ENCODE assay signal across 37 cellular contexts in the genomic region with DNA sequence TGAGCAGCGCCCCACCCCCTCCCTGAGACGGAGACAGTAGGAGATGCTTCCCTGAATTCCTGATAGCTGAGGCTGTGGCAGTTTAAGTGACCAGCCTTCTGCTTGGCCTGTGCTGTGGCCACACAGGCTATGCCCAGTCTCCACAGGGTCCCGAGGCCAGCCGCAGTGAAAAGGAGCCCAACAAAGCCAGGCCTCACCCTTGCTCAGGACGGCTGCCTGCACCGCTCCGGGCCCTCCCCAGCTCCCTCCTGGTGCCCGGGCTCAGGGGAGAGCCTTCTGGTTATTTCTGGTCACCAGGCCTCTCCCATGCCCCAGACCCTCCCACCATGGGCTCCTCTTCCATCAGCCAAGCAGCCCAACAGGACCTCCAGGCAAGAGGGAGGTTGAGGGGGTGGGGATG. TPM values are rescaled to one million over a fixed set of nuclear protein-coding genes. Genes with fewer than 3 reads are reported as not detected.
"Had no signal": no experiment of that assay in that cellular context is flagged by ENCODE, and none has a peak within 500 bp of the region (broad histone marks: within the 10 kb centered on the region; RNA-seq: fewer than 3 reads in every experiment).

No MANE protein-coding gene starts in this region.

- H3K4me3 ChIP-seq: adrenal gland, body of pancreas, esophagus muscularis mucosa, gastrocnemius medialis had no signal

- H3K4me3 Mint-ChIP-seq: activated CD4-positive, alpha-beta memory T cell treated with anti-CD3 and anti-CD28 coated beads for 36 hours; activated CD4-positive, alpha-beta T cell treated with anti-CD3 and anti-CD28 coated beads for 36 hours; activated CD4-positive, alpha-beta T cell treated with anti-CD3 and anti-CD28 coated beads, Interleukin-2, amount 10 ng/mL, durations not matched to agents 24 days and 14 days; activated CD8-positive, alpha-beta memory T cell treated with anti-CD3 and anti-CD28 coated beads, Interleukin-2, amount 10 ng/mL, durations not matched to agents 7 days and 5 days; activated CD8-positive, alpha-beta T cell treated with anti-CD3 and anti-CD28 coated beads, Interleukin-2, amount 10 ng/mL, durations not matched to agents 7 days and 5 days; activated naive CD4-positive, alpha-beta T cell treated with anti-CD3 and anti-CD28 coated beads for 36 hours; activated naive CD4-positive, alpha-beta T cell treated with anti-CD3 and anti-CD28 coated beads, Interleukin-2, amount 50 U/mL, for 24 hours; activated naive CD8-positive, alpha-beta T cell treated with anti-CD3 and anti-CD28 coated beads for 36 hours; activated naive CD8-positive, alpha-beta T cell treated with anti-CD3 and anti-CD28 coated beads, Interleukin-2, amount 50 U/mL, for 24 hours; activated T-helper 1 cell treated with anti-CD3 and anti-CD28 coated beads, Interleukin-12 subunit alpha, Interleukin-12 subunit beta, Interleukin-2, Interleukin-4 antibody, amounts not matched to agents 30 ng/mL and 10 ng/mL and 1 ng/mL, durations not matched to agents 14 hours and 24 hours and 36 hours; effector memory CD8-positive, alpha-beta T cell had no signal

- H3K9me3 ChIP-seq: adrenal gland, body of pancreas, esophagus muscularis mucosa, gastrocnemius medialis had no signal

- FAIRE-seq: colon, TTC549 had no signal

- H3K27ac Mint-ChIP-seq: activated CD4-positive, alpha-beta memory T cell treated with anti-CD3 and anti-CD28 coated beads for 36 hours; activated CD4-positive, alpha-beta T cell treated with anti-CD3 and anti-CD28 coated beads for 36 hours; activated CD4-positive, alpha-beta T cell treated with anti-CD3 and anti-CD28 coated beads, Interleukin-2, amount 10 ng/mL, durations not matched to agents 24 days and 14 days; activated CD8-positive, alpha-beta memory T cell treated with anti-CD3 and anti-CD28 coated beads, Interleukin-2, amount 10 ng/mL, durations not matched to agents 7 days and 5 days; activated CD8-positive, alpha-beta T cell treated with anti-CD3 and anti-CD28 coated beads, Interleukin-2, amount 10 ng/mL, durations not matched to agents 7 days and 5 days; activated naive CD4-positive, alpha-beta T cell treated with anti-CD3 and anti-CD28 coated beads for 36 hours; activated naive CD4-positive, alpha-beta T cell treated with anti-CD3 and anti-CD28 coated beads, Interleukin-2, amount 50 U/mL, for 24 hours; activated naive CD8-positive, alpha-beta T cell treated with anti-CD3 and anti-CD28 coated beads for 36 hours; activated naive CD8-positive, alpha-beta T cell treated with anti-CD3 and anti-CD28 coated beads, Interleukin-2, amount 50 U/mL, for 24 hours; activated T-helper 1 cell treated with anti-CD3 and anti-CD28 coated beads, Interleukin-12 subunit alpha, Interleukin-12 subunit beta, Interleukin-2, Interleukin-4 antibody, amounts not matched to agents 30 ng/mL and 10 ng/mL and 1 ng/mL, durations not matched to agents 14 hours and 24 hours and 36 hours; activated T-helper 2 cell treated with anti-CD3 and anti-CD28 coated beads, Interferon-gamma antibody, Interleukin-2, Interleukin-4, amounts not matched to agents 10 μg/mL and 5 μg/mL and 100 μg/mL, durations not matched to agents 14 hours and 24 hours and 36 hours; effector memory CD8-positive, alpha-beta T cell had no signal

- H3K4me1 Mint-ChIP-seq: activated CD4-positive, alpha-beta T cell treated with anti-CD3 and anti-CD28 coated beads for 36 hours; activated CD4-positive, alpha-beta T cell treated with anti-CD3 and anti-CD28 coated beads, Interleukin-2, amount 10 ng/mL, durations not matched to agents 24 days and 14 days; activated CD8-positive, alpha-beta memory T cell treated with anti-CD3 and anti-CD28 coated beads, Interleukin-2, amount 10 ng/mL, durations not matched to agents 7 days and 5 days; activated naive CD4-positive, alpha-beta T cell treated with anti-CD3 and anti-CD28 coated beads, Interleukin-2, amount 50 U/mL, for 24 hours; activated naive CD8-positive, alpha-beta T cell treated with anti-CD3 and anti-CD28 coated beads for 36 hours; activated naive CD8-positive, alpha-beta T cell treated with anti-CD3 and anti-CD28 coated beads, Interleukin-2, amount 50 U/mL, for 24 hours had no signal

- ATAC-seq: activated CD4-positive, alpha-beta T cell treated with anti-CD3 and anti-CD28 coated beads for 36 hours; activated CD8-positive, alpha-beta memory T cell treated with anti-CD3 and anti-CD28 coated beads, Interleukin-2, amount 10 ng/mL, durations not matched to agents 7 days and 5 days; activated CD8-positive, alpha-beta T cell treated with anti-CD3 and anti-CD28 coated beads, Interleukin-2, amount 10 ng/mL, durations not matched to agents 7 days and 5 days; activated naive CD8-positive, alpha-beta T cell treated with anti-CD3 and anti-CD28 coated beads, Interleukin-2, amount 50 U/mL, for 24 hours; body of pancreas; effector memory CD8-positive, alpha-beta T cell; foreskin keratinocyte; gastrocnemius medialis had no signal

- H3K27ac ChIP-seq: adrenal gland, body of pancreas, esophagus muscularis mucosa, foreskin keratinocyte, gastrocnemius medialis had no signal

- H3K36me3 Mint-ChIP-seq: activated CD4-positive, alpha-beta memory T cell treated with anti-CD3 and anti-CD28 coated beads for 36 hours; activated CD8-positive, alpha-beta memory T cell treated with anti-CD3 and anti-CD28 coated beads, Interleukin-2, amount 10 ng/mL, durations not matched to agents 7 days and 5 days; activated naive CD4-positive, alpha-beta T cell treated with anti-CD3 and anti-CD28 coated beads, Interleukin-2, amount 50 U/mL, for 24 hours; activated naive CD8-positive, alpha-beta T cell treated with anti-CD3 and anti-CD28 coated beads for 36 hours had no signal

- DNase-seq: activated CD4-positive, alpha-beta memory T cell treated with anti-CD3 and anti-CD28 coated beads for 36 hours; activated CD4-positive, alpha-beta T cell treated with anti-CD3 and anti-CD28 coated beads for 36 hours; activated CD4-positive, alpha-beta T cell treated with anti-CD3 and anti-CD28 coated beads, Interleukin-2, amount 10 ng/mL, durations not matched to agents 24 days and 14 days; activated CD4-positive, CD25-positive, alpha-beta regulatory T cell; activated CD4-positive, CD25-positive, alpha-beta regulatory T cell treated with anti-CD3 and anti-CD28 coated beads, Interleukin-2, amount 50 U/mL, for 72 hours; activated CD8-positive, alpha-beta memory T cell treated with anti-CD3 and anti-CD28 coated beads, Interleukin-2, amount 10 ng/mL, durations not matched to agents 7 days and 5 days; activated CD8-positive, alpha-beta memory T cell treated with anti-CD3 and anti-CD28 coated beads, Interleukin-2, amount 50 U/mL, for 4 hours; activated CD8-positive, alpha-beta T cell treated with anti-CD3 and anti-CD28 coated beads, Interleukin-2, amount 10 ng/mL, durations not matched to agents 7 days and 5 days; activated effector memory CD4-positive, alpha-beta T cell treated with anti-CD3 and anti-CD28 coated beads, Interleukin-2, amount 50 U/mL, for 16 hours; activated naive CD4-positive, alpha-beta T cell treated with anti-CD3 and anti-CD28 coated beads for 36 hours; activated naive CD8-positive, alpha-beta T cell treated with anti-CD3 and anti-CD28 coated beads for 36 hours; activated naive CD8-positive, alpha-beta T cell treated with anti-CD3 and anti-CD28 coated beads, Interleukin-2, amount 50 U/mL, for 24 hours; activated T-cell treated with anti-CD3 and anti-CD28 coated beads, Interleukin-2, amount 50 U/mL, for 1 hour; activated T-cell treated with anti-CD3 and anti-CD28 coated beads, Interleukin-2, amount 50 U/mL, for 48 hours; adrenal gland; amygdala; aorta; body of pancreas; caudate nucleus; cortex of kidney; dermis blood vessel endothelial cell; effector CD4-positive, alpha-beta T cell; effector memory CD8-positive, alpha-beta T cell; erythroblast; foreskin keratinocyte; gastrocnemius medialis; glutamatergic neuron; T-helper 2 cell; WERI-Rb-1 had no signal

- H3K27me3 ChIP-seq: adrenal gland, body of pancreas, foreskin keratinocyte, gastrocnemius medialis had no signal

- H3K9me3 Mint-ChIP-seq: activated CD4-positive, alpha-beta memory T cell treated with anti-CD3 and anti-CD28 coated beads for 36 hours; activated CD4-positive, alpha-beta T cell treated with anti-CD3 and anti-CD28 coated beads, Interleukin-2, amount 10 ng/mL, durations not matched to agents 24 days and 14 days; activated naive CD4-positive, alpha-beta T cell treated with anti-CD3 and anti-CD28 coated beads for 36 hours; activated naive CD4-positive, alpha-beta T cell treated with anti-CD3 and anti-CD28 coated beads, Interleukin-2, amount 50 U/mL, for 24 hours; activated naive CD8-positive, alpha-beta T cell treated with anti-CD3 and anti-CD28 coated beads for 36 hours; activated naive CD8-positive, alpha-beta T cell treated with anti-CD3 and anti-CD28 coated beads, Interleukin-2, amount 50 U/mL, for 24 hours; activated T-helper 1 cell treated with anti-CD3 and anti-CD28 coated beads, Interleukin-12 subunit alpha, Interleukin-12 subunit beta, Interleukin-2, Interleukin-4 antibody, amounts not matched to agents 30 ng/mL and 10 ng/mL and 1 ng/mL, durations not matched to agents 14 hours and 24 hours and 36 hours; activated T-helper 2 cell treated with anti-CD3 and anti-CD28 coated beads, Interferon-gamma antibody, Interleukin-2, Interleukin-4, amounts not matched to agents 10 μg/mL and 5 μg/mL and 100 μg/mL, durations not matched to agents 14 hours and 24 hours and 36 hours; effector memory CD8-positive, alpha-beta T cell had no signal

- H3K36me3 ChIP-seq: adrenal gland, esophagus muscularis mucosa, gastrocnemius medialis had no signal

- H3K4me1 ChIP-seq: adrenal gland, foreskin keratinocyte had no signal

RNA-seq across cellular contexts. Expression of a gene that starts 28.8 kb away (rescaled TPM):
- total RNA-seq: activated CD4-positive, alpha-beta memory T cell treated with anti-CD3 and anti-CD28 coated beads for 36 hours; activated CD4-positive, alpha-beta T cell treated with anti-CD3 and anti-CD28 coated beads for 36 hours; activated CD8-positive, alpha-beta memory T cell treated with anti-CD3 and anti-CD28 coated beads for 36 hours; activated CD8-positive, alpha-beta T cell treated with anti-CD3 and anti-CD28 coated beads, Interleukin-2, amount 10 ng/mL, durations not matched to agents 7 days and 5 days; activated naive CD4-positive, alpha-beta T cell treated with anti-CD3 and anti-CD28 coated beads for 36 hours; activated naive CD8-positive, alpha-beta T cell treated with anti-CD3 and anti-CD28 coated beads for 36 hours; activated T-helper 1 cell treated with anti-CD3 and anti-CD28 coated beads, Interleukin-12 subunit alpha, Interleukin-12 subunit beta, Interleukin-2, Interleukin-4 antibody, amounts not matched to agents 30 ng/mL and 10 ng/mL and 1 ng/mL, durations not matched to agents 14 hours and 24 hours and 36 hours; dermis blood vessel endothelial cell; foreskin keratinocyte; T-helper 1 cell treated with Interleukin-12 subunit alpha and Interleukin-12 subunit beta and Interleukin-4 antibody, amounts not matched to agents 30 ng/mL and 1 ng/mL, for 36 hours had no signal

RNA-seq across cellular contexts. Expression of a gene that starts 43.5 kb away (rescaled TPM):
- total RNA-seq: activated CD4-positive, alpha-beta memory T cell treated with anti-CD3 and anti-CD28 coated beads for 36 hours; activated CD8-positive, alpha-beta memory T cell treated with anti-CD3 and anti-CD28 coated beads, Interleukin-2, amount 10 ng/mL, durations not matched to agents 7 days and 5 days; activated CD8-positive, alpha-beta T cell treated with anti-CD3 and anti-CD28 coated beads, Interleukin-2, amount 10 ng/mL, durations not matched to agents 7 days and 5 days; activated naive CD4-positive, alpha-beta T cell treated with anti-CD3 and anti-CD28 coated beads for 36 hours; activated naive CD8-positive, alpha-beta T cell treated with anti-CD3 and anti-CD28 coated beads for 36 hours; T-helper 1 cell treated with Interleukin-12 subunit alpha and Interleukin-12 subunit beta and Interleukin-4 antibody, amounts not matched to agents 30 ng/mL and 1 ng/mL, for 36 hours had no signal
